Comparison of ENCODE assay signal across 8 cellular contexts in genomic region chr2:200525882-200526651, GRCh38. TPM values are rescaled to one million over a fixed set of nuclear protein-coding genes. Genes with fewer than 3 reads are reported as not detected.
A peak's percentile ranks its signal among the peaks of the same experiment; 100 is the strongest.
DNase-seq lines count a peak whose midpoint lies in the region; ATAC-seq, FAIRE-seq and TF ChIP-seq lines count a peak whose summit lies in the region.

Gene SGO2, plus strand, starts transcription at chr2:200526207. Its CDS starts 6,769 bp downstream, at chr2:200532976.

- no peaks in the 10 kb centered on the region for H3K27me3 ChIP-seq in ovary
- H3K27me3 ChIP-seq in tibial artery: no peaks in the 10 kb centered on the region

- H3K9me3 ChIP-seq in ovary (no peaks in the 10 kb centered on the region), tibial artery (no peaks in the 10 kb centered on the region)

- TF ChIP-seq EP300 in ovary (IDR thresholded peaks at IDR 0.05): no peak

- intact Hi-C loops in head of caudate nucleus (cut with DNase I): no loop called here
- intact Hi-C loops in ovary (cut with DNase I): no loop called here
- intact Hi-C loops in tibial artery (cut with DNase I; ENCODE audit: low total_unique reads): no loop called here

- DNase-seq in GM12892 (ENCODE audit: insufficient read length) (peak; percentile 85), NCI-H1436 (lab: John Stamatoyannopoulos, UW) (peak; percentile 93), SW480 (ENCODE audit: low spot score) (peak; percentile 95), head of caudate nucleus (peak; percentile 90 to 98 (median 97)), ovary (peak; percentile 90 to 95 (median 92)), tibial artery (peak; percentile 94 to 96)
- DNase-seq in activated naive CD8-positive, alpha-beta T cell treated with anti-CD3 and anti-CD28 coated beads, Interleukin-2, amount 50 U/mL, for 16 hours (ENCODE audit: low read depth, low spot score): peak; percentile 91

- H3K27ac ChIP-seq in ovary (no peak within 1 kb of the TSS), tibial artery (peak within 1 kb of the TSS; percentile 45 to 56)

- no peaks in the 10 kb centered on the region for H3K36me3 ChIP-seq in ovary
- no peaks in the 10 kb centered on the region for H3K36me3 ChIP-seq in tibial artery

- peak within 1 kb of the TSS; percentile 78 for H3K4me3 ChIP-seq in ovary
- H3K4me3 ChIP-seq in tibial artery: peak within 1 kb of the TSS; percentile 59 to 69

- WGBS in ovary, 3 donors: 0 to 2% (median 0%) methylated on average over 51 to 56 of the region's 56 CpGs

- H3K4me1 ChIP-seq in ovary (ENCODE audit: insufficient read depth): no peaks in the 10 kb centered on the region
- peaks cover 0 to 10% (median 7%) of the 10 kb centered on the region in 4 donors for H3K4me1 ChIP-seq in tibial artery

- TF ChIP-seq POLR2A in GM12892 (IDR thresholded peaks at IDR 0.05; ENCODE audit: low read depth, low read length) (peak; percentile 88), ovary (IDR thresholded peaks at IDR 0.05) (peak; percentile 53)

- peak; percentile 100 for ATAC-seq in HG02840 (IDR thresholded peaks at IDR 0.05; ENCODE audit: low FRiP score, unreplicated experiment)

- FAIRE-seq in GM12892 (lab: Jason Lieb, UNC): peak; percentile 100

- no peak for TF ChIP-seq CTCF in ovary (IDR thresholded peaks at IDR 0.05)
- TF ChIP-seq CTCF in tibial artery (IDR thresholded peaks at IDR 0.05): no peak

RNA-seq across cellular contexts. Expression of gene SGO2, which starts in this region (rescaled TPM):
- 14.5 TPM for polyA plus RNA-seq in GM12892 (2012; ENCODE audit: missing spikeins)
- total RNA-seq in ovary: 1 to 10 TPM; 2.0 to 4.4 (median 2.7) TPM
- 1 to 10 TPM; 1.8 to 2.8 TPM for polyA plus RNA-seq in ovary

Comparison
In these comparisons a context has a peak if more than half of its experiments do, and no peak if none do; other contexts are left out.
1. H3K27ac ChIP-seq: peak in tibial artery (2 of 2); none in ovary (0 of 2).
2. Peak in every context shown above with its lines, with median percentiles within 50 percentile points of each other: DNase-seq.